25 cellular contexts compared by ENCODE assay signal in genomic region chr18:52077251-52077983, GRCh38.
"Had no signal": no experiment of that assay in that cellular context is flagged by ENCODE, and none has a peak within 500 bp of the region (broad histone marks: within the 10 kb centered on the region; RNA-seq: fewer than 3 reads in every experiment).

No MANE protein-coding gene starts in this region.

- H3K4me3 ChIP-seq: coronary artery, PC-9, SK-N-MC had no signal

- H2AFZ ChIP-seq: PC-9 had no signal

- H3K27ac Mint-ChIP-seq: activated B cell treated with CpG ODN at 0.5 μM for 24 hours; activated CD4-positive, alpha-beta memory T cell treated with anti-CD3 and anti-CD28 coated beads for 36 hours; activated CD4-positive, alpha-beta T cell treated with anti-CD3 and anti-CD28 coated beads, Interleukin-2, amount 10 ng/mL, durations not matched to agents 24 days and 14 days; activated naive CD4-positive, alpha-beta T cell treated with anti-CD3 and anti-CD28 coated beads, Interleukin-2, amount 10 ng/mL, durations not matched to agents 7 days and 5 days; activated naive CD8-positive, alpha-beta T cell treated with anti-CD3 and anti-CD28 coated beads for 36 hours; activated T-cell treated with anti-CD3 and anti-CD28 coated beads, Interleukin-2, amount 50 U/mL, for 72 hours; activated T-helper 2 cell treated with anti-CD3 and anti-CD28 coated beads, Interferon-gamma antibody, Interleukin-2, Interleukin-4, amounts not matched to agents 10 μg/mL and 5 μg/mL and 100 μg/mL, durations not matched to agents 14 hours and 24 hours and 36 hours; T-cell had no signal

- H3K27me3 ChIP-seq: brain microvascular endothelial cell had no signal

- H3K36me3 Mint-ChIP-seq: activated CD4-positive, alpha-beta memory T cell treated with anti-CD3 and anti-CD28 coated beads for 36 hours; activated naive CD4-positive, alpha-beta T cell treated with anti-CD3 and anti-CD28 coated beads, Interleukin-2, amount 10 ng/mL, durations not matched to agents 7 days and 5 days; activated naive CD8-positive, alpha-beta T cell treated with anti-CD3 and anti-CD28 coated beads for 36 hours; T-cell had no signal

- ATAC-seq: activated T-cell treated with anti-CD3 and anti-CD28 coated beads, Interleukin-2, amount 50 U/mL, for 72 hours; Right ventricle myocardium inferior; T-cell had no signal

- H3K4me1 Mint-ChIP-seq: activated B cell treated with CpG ODN at 0.5 μM for 24 hours; activated CD4-positive, alpha-beta T cell treated with anti-CD3 and anti-CD28 coated beads, Interleukin-2, amount 10 ng/mL, durations not matched to agents 24 days and 14 days; activated naive CD4-positive, alpha-beta T cell treated with anti-CD3 and anti-CD28 coated beads, Interleukin-2, amount 10 ng/mL, durations not matched to agents 7 days and 5 days; activated naive CD8-positive, alpha-beta T cell treated with anti-CD3 and anti-CD28 coated beads for 36 hours; T-cell had no signal

- DNase-seq: activated B cell treated with CpG ODN at 0.5 μM for 24 hours; activated CD4-positive, alpha-beta memory T cell treated with anti-CD3 and anti-CD28 coated beads for 36 hours; activated CD4-positive, alpha-beta T cell treated with anti-CD3 and anti-CD28 coated beads for 1 hour; activated CD4-positive, alpha-beta T cell treated with anti-CD3 and anti-CD28 coated beads, Interleukin-2, amount 10 ng/mL, durations not matched to agents 24 days and 14 days; activated gamma-delta T cell treated with Interleukin-2 at 50 U/mL for 16 hours; activated naive CD4-positive, alpha-beta T cell treated with anti-CD3 and anti-CD28 coated beads, Interleukin-2, amount 10 ng/mL, durations not matched to agents 7 days and 5 days; activated naive CD8-positive, alpha-beta T cell treated with anti-CD3 and anti-CD28 coated beads for 36 hours; activated T-cell treated with anti-CD3 and anti-CD28 coated beads, Interleukin-2, amount 50 U/mL, for 72 hours; brain microvascular endothelial cell; central memory CD4-positive, alpha-beta T cell; NCI-H1092 treated with DMSO at 0.1 percent for 48 hours; NCI-H1417 treated with DMSO at 0.1 percent for 48 hours; NCI-H1694 treated with DMSO at 0.1 percent for 48 hours; NCI-H2029 treated with DMSO at 0.1 percent for 48 hours; NCI-H345; NCI-H510A; NCI-H526 treated with DMSO at 0.1 percent for 48 hours; PC-9; T-cell; T-helper 2 cell; T1000 had no signal

- H3K27me3 Mint-ChIP-seq: activated B cell treated with CpG ODN at 0.5 μM for 24 hours; activated CD4-positive, alpha-beta memory T cell treated with anti-CD3 and anti-CD28 coated beads for 36 hours; activated CD4-positive, alpha-beta T cell treated with anti-CD3 and anti-CD28 coated beads, Interleukin-2, amount 10 ng/mL, durations not matched to agents 24 days and 14 days; activated naive CD4-positive, alpha-beta T cell treated with anti-CD3 and anti-CD28 coated beads, Interleukin-2, amount 10 ng/mL, durations not matched to agents 7 days and 5 days; activated naive CD8-positive, alpha-beta T cell treated with anti-CD3 and anti-CD28 coated beads for 36 hours; T-cell had no signal

- H3K4me2 ChIP-seq: PC-9 had no signal

- H3K27ac ChIP-seq: brain microvascular endothelial cell, coronary artery, PC-9, SK-N-MC had no signal

- H3K4me3 Mint-ChIP-seq: activated B cell treated with CpG ODN at 0.5 μM for 24 hours; activated CD4-positive, alpha-beta memory T cell treated with anti-CD3 and anti-CD28 coated beads for 36 hours; activated CD4-positive, alpha-beta T cell treated with anti-CD3 and anti-CD28 coated beads, Interleukin-2, amount 10 ng/mL, durations not matched to agents 24 days and 14 days; activated naive CD4-positive, alpha-beta T cell treated with anti-CD3 and anti-CD28 coated beads, Interleukin-2, amount 10 ng/mL, durations not matched to agents 7 days and 5 days; activated naive CD8-positive, alpha-beta T cell treated with anti-CD3 and anti-CD28 coated beads for 36 hours; activated T-cell treated with anti-CD3 and anti-CD28 coated beads, Interleukin-2, amount 50 U/mL, for 72 hours; T-cell had no signal

- H3K9me3 Mint-ChIP-seq: activated B cell treated with CpG ODN at 0.5 μM for 24 hours; activated CD4-positive, alpha-beta T cell treated with anti-CD3 and anti-CD28 coated beads, Interleukin-2, amount 10 ng/mL, durations not matched to agents 24 days and 14 days had no signal

- H3K36me3 ChIP-seq: brain microvascular endothelial cell had no signal
